ENCODE assay signal across 18 cellular contexts in genomic region chr13:103663996-103664395, GRCh38.
DNase-seq lines count a peak whose midpoint lies in the region; ATAC-seq, FAIRE-seq and TF ChIP-seq lines count a peak whose summit lies in the region.
"Had no signal": no experiment of that assay in that cellular context is flagged by ENCODE, and none has a peak within 500 bp of the region (broad histone marks: within the 10 kb centered on the region; RNA-seq: fewer than 3 reads in every experiment).

No MANE protein-coding gene starts in this region.

- no peak for FAIRE-seq in D721Med (lab: Jason Lieb, UNC)
- FAIRE-seq: H1, K562 had no signal

- no peaks in the 10 kb centered on the region for H3K36me3 ChIP-seq in RWPE2 (ENCODE audit: low read depth)
- H3K36me3 ChIP-seq in parathyroid adenoma (ENCODE audit: control insufficient read depth, insufficient read depth, low read length) = no peaks in the 10 kb centered on the region

- no peak overlapping the region for H2AFZ ChIP-seq in parathyroid adenoma
- H2AFZ ChIP-seq: PC-9 had no signal

- TF ChIP-seq CTCF in RWPE2 (IDR thresholded peaks at IDR 0.05; ENCODE audit: poor library complexity, severe bottlenecking) (no peak), parathyroid adenoma (IDR thresholded peaks at IDR 0.05) (no peak), D721Med (IDR thresholded peaks at IDR 0.05; ENCODE audit: insufficient read depth, missing control alignments) (no peak)

- H3K79me2 ChIP-seq in parathyroid adenoma = no peaks in the 10 kb centered on the region

- no peak overlapping the region for H3K27ac ChIP-seq in RWPE2 (ENCODE audit: poor library complexity, severe bottlenecking)
- H3K27ac ChIP-seq in parathyroid adenoma = no peak overlapping the region
- H3K27ac ChIP-seq: PC-9 had no signal

- DNase-seq in M059J (ENCODE audit: low read depth) (peak; percentile 13), RWPE2 (ENCODE audit: low spot score) (no peak), cerebellum (ENCODE audit: low spot score) (peak; percentile 28), NCI-H2029 treated with DMSO at 0.1 percent for 48 hours (lab: John Stamatoyannopoulos, UW) (no peak), hippocampal formation (lab: John Stamatoyannopoulos, UW) (no peak), D721Med (ENCODE audit: insufficient read length, low spot score) (no peak)
- DNase-seq: CD4-positive, alpha-beta T cell; DMS53; NCI-H1092; NCI-H146; NCI-H2081 treated with DMSO at 0.1 percent for 48 hours; NCI-H69 had no signal

- no peak overlapping the region for H3K9ac ChIP-seq in parathyroid adenoma

- H3K27me3 ChIP-seq in RWPE2 (ENCODE audit: insufficient read depth, poor library complexity, severe bottlenecking) (peaks cover 4% of the 10 kb centered on the region), parathyroid adenoma (ENCODE audit: control insufficient read depth, insufficient read depth, low read length) (no peaks in the 10 kb centered on the region)

- no peaks in the 10 kb centered on the region for H3K9me3 ChIP-seq in RWPE2 (ENCODE audit: severe bottlenecking)
- no peaks in the 10 kb centered on the region for H3K9me3 ChIP-seq in parathyroid adenoma (ENCODE audit: control insufficient read depth, low read length)

- H3K4me2 ChIP-seq in parathyroid adenoma (ENCODE audit: low read length) = peak overlapping the region; percentile 6
- H3K4me2 ChIP-seq: PC-9 had no signal

- H3K4me3 ChIP-seq in RWPE2 (ENCODE audit: severe bottlenecking) (no peak overlapping the region), parathyroid adenoma (ENCODE audit: low read depth, low read length) (no peak overlapping the region)
- H3K4me3 ChIP-seq: K562, PC-9 had no signal

- H3K4me1 ChIP-seq in RWPE2 (ENCODE audit: insufficient read depth, poor library complexity, severe bottlenecking) (no peaks in the 10 kb centered on the region), parathyroid adenoma (no peaks in the 10 kb centered on the region)

- ATAC-seq in RWPE2 (ENCODE audit: low read depth) = peak; percentile 50; the same call in 2 of the 3 replicates
- ATAC-seq in HG02970 (IDR thresholded peaks at IDR 0.05; ENCODE audit: low FRiP score, unreplicated experiment) = no peak
- ATAC-seq: K562, Right ventricle myocardium inferior had no signal

Comparison
In these comparisons a context has a peak if more than half of its experiments do, and no peak if none do; other contexts are left out.
1. DNase-seq: peak in M059J (single experiment) and cerebellum (single experiment); none in RWPE2 (single experiment), NCI-H2029 treated with DMSO at 0.1 percent for 48 hours (single experiment), hippocampal formation (0 of 2) and D721Med (single experiment).